ENCODE assay signal across 14 cellular contexts in the genomic region with DNA sequence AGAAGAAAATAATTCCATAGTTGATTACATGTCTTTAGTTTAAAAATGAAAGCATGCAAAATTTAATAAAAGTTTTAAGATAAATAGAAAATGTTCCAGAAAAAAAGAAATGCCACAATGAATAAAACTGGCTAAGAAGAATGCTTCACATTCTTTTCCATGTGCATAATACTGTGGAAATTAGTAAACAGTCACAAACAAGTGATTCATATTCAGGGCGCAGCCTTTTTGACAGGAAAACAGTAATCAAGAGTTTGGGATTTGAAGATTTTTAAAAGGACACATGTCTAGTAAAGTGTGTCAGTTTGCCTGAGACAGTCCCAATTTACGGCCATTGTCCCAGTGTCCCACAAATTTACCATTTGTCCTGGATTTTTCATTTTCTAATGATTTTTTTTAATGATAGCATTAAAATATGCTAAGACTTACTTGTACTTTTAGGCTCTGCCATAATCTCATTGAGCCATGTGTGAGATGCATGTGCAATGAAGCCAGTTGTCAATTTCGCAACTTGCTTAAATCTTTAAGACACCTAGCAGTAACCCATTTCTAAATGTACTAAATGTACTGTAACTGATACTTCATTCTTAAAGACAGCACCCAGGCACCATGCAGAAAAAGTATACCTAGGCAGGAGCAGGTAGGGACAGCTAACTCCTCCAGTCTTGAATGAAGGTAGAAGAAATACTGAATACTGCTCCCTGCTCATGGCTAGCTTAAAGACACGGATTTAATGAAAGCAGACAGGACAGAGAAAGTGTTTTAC. TPM values are rescaled to one million over a fixed set of nuclear protein-coding genes. Genes with fewer than 3 reads are reported as not detected.
DNase-seq lines count a peak whose midpoint lies in the region; ATAC-seq, FAIRE-seq and TF ChIP-seq lines count a peak whose summit lies in the region.
"Had no signal": no experiment of that assay in that cellular context is flagged by ENCODE, and none has a peak within 500 bp of the region (broad histone marks: within the 10 kb centered on the region; RNA-seq: fewer than 3 reads in every experiment).

No MANE protein-coding gene starts in this region.

- H3K4me1 Mint-ChIP-seq in HFFc6 (ENCODE audit: low read depth): peaks cover 65% of the 10 kb centered on the region
- peaks cover 29% of the 10 kb centered on the region for H3K4me1 Mint-ChIP-seq in activated T-helper 2 cell treated with anti-CD3 and anti-CD28 coated beads, Interferon-gamma antibody, Interleukin-2, Interleukin-4, amounts not matched to agents 10 μg/mL and 5 μg/mL and 100 μg/mL, durations not matched to agents 14 hours and 24 hours and 36 hours (ENCODE audit: low read depth)

- peak overlapping the region; percentile 85 for H3K27ac Mint-ChIP-seq in HFFc6
- H3K27ac Mint-ChIP-seq in activated T-helper 2 cell treated with anti-CD3 and anti-CD28 coated beads, Interferon-gamma antibody, Interleukin-2, Interleukin-4, amounts not matched to agents 10 μg/mL and 5 μg/mL and 100 μg/mL, durations not matched to agents 14 hours and 24 hours and 36 hours: peak overlapping the region; percentile 79
- H3K27ac Mint-ChIP-seq: CD8-positive, alpha-beta T cell had no signal

- no peak overlapping the region for H3K27ac ChIP-seq in kidney (ENCODE audit: low read depth in 2 of 2, low read length in 2 of 2)
- H3K27ac ChIP-seq: hepatocyte, VCaP had no signal

- peak; percentile 89 for FAIRE-seq in kidney (lab: Jason Lieb, UNC)

- no peak overlapping the region for H3K4me3 ChIP-seq in kidney (ENCODE audit: low read length in 2 of 2)
- H3K4me3 ChIP-seq: hepatocyte had no signal

- no peak for ATAC-seq in GM19467 (IDR thresholded peaks at IDR 0.05; ENCODE audit: unreplicated experiment)
- ATAC-seq: CD8-positive, alpha-beta T cell had no signal

- intact Hi-C loops in activated T-helper 2 cell treated with anti-CD3 and anti-CD28 coated beads, Interferon-gamma antibody, Interleukin-2, Interleukin-4, amounts not matched to agents 10 μg/mL and 5 μg/mL and 100 μg/mL, durations not matched to agents 14 hours and 24 hours and 36 hours (cut with micrococcal nuclease): loop anchor here (5.0 to 10.0 kb wide), 5 partner anchors 110 to 333 kb away; a partner anchor contains a TSS
- intact Hi-C loops in kidney (cut with DNase I): no loop called here

- H3K4me3 Mint-ChIP-seq in HFFc6: peak overlapping the region; percentile 61
- H3K4me3 Mint-ChIP-seq in activated T-helper 2 cell treated with anti-CD3 and anti-CD28 coated beads, Interferon-gamma antibody, Interleukin-2, Interleukin-4, amounts not matched to agents 10 μg/mL and 5 μg/mL and 100 μg/mL, durations not matched to agents 14 hours and 24 hours and 36 hours (ENCODE audit: low read depth): peak overlapping the region; percentile 20
- H3K4me3 Mint-ChIP-seq: CD8-positive, alpha-beta T cell had no signal

- H3K9me3 Mint-ChIP-seq in HFFc6: peaks cover 3% of the 10 kb centered on the region
- peaks cover 11% of the 10 kb centered on the region for H3K9me3 Mint-ChIP-seq in activated T-helper 2 cell treated with anti-CD3 and anti-CD28 coated beads, Interferon-gamma antibody, Interleukin-2, Interleukin-4, amounts not matched to agents 10 μg/mL and 5 μg/mL and 100 μg/mL, durations not matched to agents 14 hours and 24 hours and 36 hours

- no peaks in the 10 kb centered on the region; the same call in 1 of the 2 replicates for H3K27me3 Mint-ChIP-seq in HFFc6 (ENCODE audit: insufficient read depth)
- H3K27me3 Mint-ChIP-seq in activated T-helper 2 cell treated with anti-CD3 and anti-CD28 coated beads, Interferon-gamma antibody, Interleukin-2, Interleukin-4, amounts not matched to agents 10 μg/mL and 5 μg/mL and 100 μg/mL, durations not matched to agents 14 hours and 24 hours and 36 hours (ENCODE audit: low read depth): no peaks in the 10 kb centered on the region

- TF ChIP-seq CTCF in HFFc6 (IDR thresholded peaks at IDR 0.05) (no peak), kidney (IDR thresholded peaks at IDR 0.05; ENCODE audit: borderline replicate concordance, extremely low read depth, insufficient read depth) (no peak)

- H3K36me3 ChIP-seq in kidney (ENCODE audit: control insufficient read depth in 1 of 2, insufficient read depth in 2 of 2, low read length in 2 of 2): no peaks in the 10 kb centered on the region

- peak; percentile 40 for DNase-seq in AG20443 (ENCODE audit: low spot score)
- DNase-seq in HFFc6: peak; percentile 51
- no peak for DNase-seq in activated T-helper 2 cell treated with anti-CD3 and anti-CD28 coated beads, Interferon-gamma antibody, Interleukin-2, Interleukin-4, amounts not matched to agents 10 μg/mL and 5 μg/mL and 100 μg/mL, durations not matched to agents 14 hours and 24 hours and 36 hours (ENCODE audit: low spot score)
- no peak for DNase-seq in kidney
- no peak for DNase-seq in mucosa of gallbladder (ENCODE audit: low spot score)
- DNase-seq in effector CD4-positive, alpha-beta T cell: no peak
- DNase-seq in GM19240 (ENCODE audit: insufficient read length, low spot score): no peak
- DNase-seq: activated effector memory CD4-positive, alpha-beta T cell treated with Interleukin-2 at 50 U/mL for 16 hours; CD8-positive, alpha-beta T cell; RPMI8226; stimulated activated CD4-positive, alpha-beta T cell treated with anti-CD3 and anti-CD28 coated beads, Interleukin-12 subunit alpha, Interleukin-12 subunit beta, amount 100 ng/mL, for 4 hours had no signal

- H3K9me3 ChIP-seq in kidney (ENCODE audit: control insufficient read depth in 1 of 2, low read length in 2 of 2): no peaks in the 10 kb centered on the region

- no peak overlapping the region for H3K9ac ChIP-seq in kidney (ENCODE audit: low read length in 2 of 2)

- peaks cover 4 to 5% of the 10 kb centered on the region in 2 donors for H3K4me1 ChIP-seq in kidney (ENCODE audit: control insufficient read depth in 1 of 2, insufficient read depth in 1 of 2, low read depth in 1 of 2, low read length in 2 of 2)

- H3K36me3 Mint-ChIP-seq in HFFc6 (ENCODE audit: low read depth): peaks cover 14% of the 10 kb centered on the region
- peaks cover 37% of the 10 kb centered on the region for H3K36me3 Mint-ChIP-seq in activated T-helper 2 cell treated with anti-CD3 and anti-CD28 coated beads, Interferon-gamma antibody, Interleukin-2, Interleukin-4, amounts not matched to agents 10 μg/mL and 5 μg/mL and 100 μg/mL, durations not matched to agents 14 hours and 24 hours and 36 hours (ENCODE audit: low read depth)

RNA-seq across cellular contexts. Expression of a gene that starts 46.9 kb away (rescaled TPM):
- 1 to 10 TPM; 3.0 to 4.6 (median 3.9) TPM for total RNA-seq in HFFc6 (2021; fragmentation: NEBNext Ultra II Directional; extraction: Animal tissue kit (Norgen Biotek cat#: 25700))
- 5.8 and 6.1 TPM in 2 replicates for total RNA-seq in activated T-helper 2 cell treated with anti-CD3 and anti-CD28 coated beads, Interferon-gamma antibody, Interleukin-2, Interleukin-4, amounts not matched to agents 10 μg/mL and 5 μg/mL and 100 μg/mL, durations not matched to agents 14 hours and 24 hours and 36 hours
- 9.9 TPM for total RNA-seq in kidney
- polyA plus RNA-seq in kidney (ENCODE audit: insufficient read depth, low read depth, low replicate concordance): 5.9 TPM
- total RNA-seq in mucosa of gallbladder: 7.8 TPM

Comparison
In these comparisons a context has a peak if more than half of its experiments do, and no peak if none do; other contexts are left out.
1. DNase-seq: peak in AG20443 (single experiment) and HFFc6 (single experiment); none in activated T-helper 2 cell treated with anti-CD3 and anti-CD28 coated beads, Interferon-gamma antibody, Interleukin-2, Interleukin-4, amounts not matched to agents 10 μg/mL and 5 μg/mL and 100 μg/mL, durations not matched to agents 14 hours and 24 hours and 36 hours (single experiment), kidney (single experiment), mucosa of gallbladder (single experiment), effector CD4-positive, alpha-beta T cell (single experiment) and GM19240 (single experiment).